ENCODE assay signal across 11 cellular contexts in genomic region chr2:235026649-235027557, GRCh38.
DNase-seq lines count a peak whose midpoint lies in the region; ATAC-seq and TF ChIP-seq lines count a peak whose summit lies in the region.
"Had no signal": no experiment of that assay in that cellular context is flagged by ENCODE, and none has a peak within 500 bp of the region (broad histone marks: within the 10 kb centered on the region; RNA-seq: fewer than 3 reads in every experiment).

No MANE protein-coding gene starts in this region.

- no peak for ATAC-seq in activated CD4-positive, alpha-beta T cell treated with anti-CD3 and anti-CD28 coated beads for 36 hours
- no peak for ATAC-seq in GM18867 (IDR thresholded peaks at IDR 0.05; ENCODE audit: unreplicated experiment)
- ATAC-seq: activated naive CD8-positive, alpha-beta T cell treated with anti-CD3 and anti-CD28 coated beads, Interleukin-2, amount 50 U/mL, for 24 hours; GM12878 had no signal

- no peaks in the 10 kb centered on the region for H3F3A ChIP-seq in neural progenitor cell (ENCODE audit: low read depth)

- H3K4me1 Mint-ChIP-seq in endodermal cell (peaks cover 21% of the 10 kb centered on the region), neural progenitor cell (peaks cover 50% of the 10 kb centered on the region)
- H3K4me1 Mint-ChIP-seq in activated CD4-positive, alpha-beta T cell treated with anti-CD3 and anti-CD28 coated beads for 36 hours = no peaks in the 10 kb centered on the region
- H3K4me1 Mint-ChIP-seq: activated naive CD8-positive, alpha-beta T cell treated with anti-CD3 and anti-CD28 coated beads, Interleukin-2, amount 50 U/mL, for 24 hours had no signal

- WGBS in endodermal cell (ENCODE audit: insufficient coverage in 1 of 2, insufficient read length in 1 of 2), 2 experiments = 94 to 96% methylated on average over 24 to 33 of the region's 33 CpGs

- H3K27me3 Mint-ChIP-seq in endodermal cell (ENCODE audit: insufficient read depth) (no peaks in the 10 kb centered on the region), neural progenitor cell (ENCODE audit: insufficient read depth, low read depth) (peaks cover 14% of the 10 kb centered on the region)
- H3K27me3 Mint-ChIP-seq in activated CD4-positive, alpha-beta T cell treated with anti-CD3 and anti-CD28 coated beads for 36 hours = no peaks in the 10 kb centered on the region

- DNase-seq in DMS53 (lab: John Stamatoyannopoulos, UW) (peak; percentile 98), NCI-H226 (peak; percentile 94), endodermal cell (peak; percentile 60), neural progenitor cell (ENCODE audit: low spot score) (no peak), CD1c-positive myeloid dendritic cell (ENCODE audit: extremely low spot score) (no peak), NCI-H1417 treated with DMSO at 0.1 percent for 48 hours (lab: John Stamatoyannopoulos, UW) (no peak)
- no peak for DNase-seq in activated CD4-positive, alpha-beta T cell treated with anti-CD3 and anti-CD28 coated beads for 36 hours
- DNase-seq: activated naive CD8-positive, alpha-beta T cell treated with anti-CD3 and anti-CD28 coated beads, Interleukin-2, amount 50 U/mL, for 24 hours had no signal

- peaks cover 100% of the 10 kb centered on the region for H3K79me2 ChIP-seq in neural progenitor cell (ENCODE audit: low read depth)

- H3K4me3 Mint-ChIP-seq in endodermal cell = no peak overlapping the region
- H3K4me3 Mint-ChIP-seq in neural progenitor cell = no peak overlapping the region
- H3K4me3 Mint-ChIP-seq in activated CD4-positive, alpha-beta T cell treated with anti-CD3 and anti-CD28 coated beads for 36 hours = no peak overlapping the region
- H3K4me3 Mint-ChIP-seq: activated naive CD8-positive, alpha-beta T cell treated with anti-CD3 and anti-CD28 coated beads, Interleukin-2, amount 50 U/mL, for 24 hours had no signal

- H3K4me2 ChIP-seq in neural progenitor cell = no peak overlapping the region

- H3K4me1 ChIP-seq in endodermal cell (ENCODE audit: control insufficient read depth, insufficient read depth, low read length) (no peaks in the 10 kb centered on the region), neural progenitor cell (peaks cover 12% of the 10 kb centered on the region)

- CTCF ChIA-PET in activated CD4-positive, alpha-beta T cell treated with anti-CD3 and anti-CD28 coated beads for 36 hours (lab: Charles Lee) = no interaction called here

- no peak overlapping the region for H3K9ac ChIP-seq in endodermal cell (ENCODE audit: extremely low read depth, low read length, poor library complexity, severe bottlenecking)
- no peak overlapping the region for H3K9ac ChIP-seq in neural progenitor cell

- H3K9me3 ChIP-seq in endodermal cell (ENCODE audit: control insufficient read depth, low read length) (peaks cover 9% of the 10 kb centered on the region), neural progenitor cell (ENCODE audit: low read depth) (no peaks in the 10 kb centered on the region)
- H3K9me3 ChIP-seq: ovary had no signal

- H3K27ac ChIP-seq in endodermal cell (ENCODE audit: low read depth, low read length) (no peak overlapping the region), neural progenitor cell (no peak overlapping the region)
- H3K27ac ChIP-seq: ovary had no signal

- H3K4me3 ChIP-seq in endodermal cell (ENCODE audit: low read length) = no peak overlapping the region
- no peak overlapping the region for H3K4me3 ChIP-seq in neural progenitor cell
- H3K4me3 ChIP-seq: GM12878, ovary had no signal

- H3K27ac Mint-ChIP-seq in endodermal cell (peak overlapping the region; percentile 57), neural progenitor cell (peak overlapping the region; percentile 90)
- H3K27ac Mint-ChIP-seq in activated CD4-positive, alpha-beta T cell treated with anti-CD3 and anti-CD28 coated beads for 36 hours = no peak overlapping the region
- H3K27ac Mint-ChIP-seq: activated naive CD8-positive, alpha-beta T cell treated with anti-CD3 and anti-CD28 coated beads, Interleukin-2, amount 50 U/mL, for 24 hours had no signal

- peaks cover 23% of the 10 kb centered on the region for H3K36me3 ChIP-seq in endodermal cell (ENCODE audit: control insufficient read depth, insufficient read depth, low read length)
- H3K36me3 ChIP-seq in neural progenitor cell = no peaks in the 10 kb centered on the region
- H3K36me3 ChIP-seq: ovary had no signal

- H3K27me3 ChIP-seq in endodermal cell (ENCODE audit: control insufficient read depth, insufficient read depth, low read length, poor library complexity, severe bottlenecking) (no peaks in the 10 kb centered on the region), neural progenitor cell (no peaks in the 10 kb centered on the region)
- H3K27me3 ChIP-seq: ovary had no signal

- intact Hi-C loops in activated CD4-positive, alpha-beta T cell treated with anti-CD3 and anti-CD28 coated beads for 36 hours (cut with DNase I, micrococcal nuclease) = no loop called here

- POLR2A ChIA-PET in activated CD4-positive, alpha-beta T cell treated with anti-CD3 and anti-CD28 coated beads for 36 hours (lab: Charles Lee) = no interaction called here

- TF ChIP-seq CTCF in endodermal cell (conservative IDR thresholded peaks at IDR 0.05) (no peak), neural progenitor cell (IDR thresholded peaks at IDR 0.05) (no peak)

- H3K9me3 Mint-ChIP-seq in endodermal cell (peaks cover 1% of the 10 kb centered on the region), neural progenitor cell (peaks cover 20% of the 10 kb centered on the region)
- H3K9me3 Mint-ChIP-seq in activated CD4-positive, alpha-beta T cell treated with anti-CD3 and anti-CD28 coated beads for 36 hours (ENCODE audit: low read depth) = no peaks in the 10 kb centered on the region
- H3K9me3 Mint-ChIP-seq: activated naive CD8-positive, alpha-beta T cell treated with anti-CD3 and anti-CD28 coated beads, Interleukin-2, amount 50 U/mL, for 24 hours had no signal

- peaks cover 68% of the 10 kb centered on the region for H4K20me1 ChIP-seq in neural progenitor cell (ENCODE audit: low read depth)

- no peak overlapping the region for H2AFZ ChIP-seq in neural progenitor cell (replicated peaks)

- peaks cover 11% of the 10 kb centered on the region for H3K36me3 Mint-ChIP-seq in endodermal cell (ENCODE audit: low read depth)
- H3K36me3 Mint-ChIP-seq in neural progenitor cell = peaks cover 42% of the 10 kb centered on the region
- H3K36me3 Mint-ChIP-seq in activated CD4-positive, alpha-beta T cell treated with anti-CD3 and anti-CD28 coated beads for 36 hours (ENCODE audit: low read depth) = no peaks in the 10 kb centered on the region

Comparison
In these comparisons a context has a peak if more than half of its experiments do, and no peak if none do; other contexts are left out.
1. DNase-seq: peak in DMS53 (single experiment), NCI-H226 (single experiment) and endodermal cell (single experiment); none in neural progenitor cell (single experiment), activated CD4-positive, alpha-beta T cell treated with anti-CD3 and anti-CD28 coated beads for 36 hours (single experiment), CD1c-positive myeloid dendritic cell (single experiment) and NCI-H1417 treated with DMSO at 0.1 percent for 48 hours (single experiment).